13 cellular contexts compared by ENCODE assay signal in genomic region chr13:28336193-28336657, GRCh38.
"Had no signal": no experiment of that assay in that cellular context is flagged by ENCODE, and none has a peak within 500 bp of the region (broad histone marks: within the 10 kb centered on the region; RNA-seq: fewer than 3 reads in every experiment).

No MANE protein-coding gene starts in this region.

- H3K27ac Mint-ChIP-seq: activated naive CD4-positive, alpha-beta T cell treated with anti-CD3 and anti-CD28 coated beads, Interleukin-2, amount 50 U/mL, for 24 hours; stimulated activated effector memory CD8-positive, alpha-beta T cell treated with anti-CD3 and anti-CD28 coated beads, Interleukin-12 subunit alpha, Interleukin-12 subunit beta, amount 100 ng/mL, for 72 hours; T-helper 2 cell treated with Interferon-gamma antibody and Interleukin-4, amounts not matched to agents 5 μg/mL and 100 μg/mL, for 36 hours had no signal

- H3K27me3 Mint-ChIP-seq: activated naive CD4-positive, alpha-beta T cell treated with anti-CD3 and anti-CD28 coated beads, Interleukin-2, amount 50 U/mL, for 24 hours had no signal

- H3K4me1 Mint-ChIP-seq: stimulated activated effector memory CD8-positive, alpha-beta T cell treated with anti-CD3 and anti-CD28 coated beads, Interleukin-12 subunit alpha, Interleukin-12 subunit beta, amount 100 ng/mL, for 72 hours had no signal

- ATAC-seq: activated CD4-positive, CD25-positive, alpha-beta regulatory T cell treated with anti-CD3 and anti-CD28 coated beads, Interleukin-2, amount 50 U/mL, for 24 hours; stimulated activated effector memory CD8-positive, alpha-beta T cell treated with anti-CD3 and anti-CD28 coated beads, Interleukin-12 subunit alpha, Interleukin-12 subunit beta, amount 100 ng/mL, for 72 hours had no signal

- H3K4me3 Mint-ChIP-seq: activated naive CD4-positive, alpha-beta T cell treated with anti-CD3 and anti-CD28 coated beads, Interleukin-2, amount 50 U/mL, for 24 hours; stimulated activated effector memory CD8-positive, alpha-beta T cell treated with anti-CD3 and anti-CD28 coated beads, Interleukin-12 subunit alpha, Interleukin-12 subunit beta, amount 100 ng/mL, for 72 hours; T-helper 2 cell treated with Interferon-gamma antibody and Interleukin-4, amounts not matched to agents 5 μg/mL and 100 μg/mL, for 36 hours had no signal

- H3K9me3 ChIP-seq: esophagus squamous epithelium, tibial artery had no signal

- H3K4me1 ChIP-seq: tibial artery had no signal

- H3K27me3 ChIP-seq: brain microvascular endothelial cell, hepatocyte, tibial artery had no signal

- DNase-seq: activated T-cell treated with anti-CD3 and anti-CD28 coated beads, Interleukin-2, amount 50 U/mL, for 1 hour; brain microvascular endothelial cell; dorsolateral prefrontal cortex; esophagus squamous epithelium; foreskin melanocyte; kidney glomerular epithelial cell; tibial artery had no signal

- H3K9me3 Mint-ChIP-seq: activated naive CD4-positive, alpha-beta T cell treated with anti-CD3 and anti-CD28 coated beads, Interleukin-2, amount 50 U/mL, for 24 hours; stimulated activated effector memory CD8-positive, alpha-beta T cell treated with anti-CD3 and anti-CD28 coated beads, Interleukin-12 subunit alpha, Interleukin-12 subunit beta, amount 100 ng/mL, for 72 hours; T-helper 2 cell treated with Interferon-gamma antibody and Interleukin-4, amounts not matched to agents 5 μg/mL and 100 μg/mL, for 36 hours had no signal

- H3K36me3 Mint-ChIP-seq: activated naive CD4-positive, alpha-beta T cell treated with anti-CD3 and anti-CD28 coated beads, Interleukin-2, amount 50 U/mL, for 24 hours; stimulated activated effector memory CD8-positive, alpha-beta T cell treated with anti-CD3 and anti-CD28 coated beads, Interleukin-12 subunit alpha, Interleukin-12 subunit beta, amount 100 ng/mL, for 72 hours had no signal

- H3K4me3 ChIP-seq: dorsolateral prefrontal cortex, esophagus squamous epithelium, hepatocyte, lung, tibial artery had no signal

- H3K27ac ChIP-seq: brain microvascular endothelial cell, dorsolateral prefrontal cortex, esophagus squamous epithelium, hepatocyte, tibial artery had no signal

- H3K36me3 ChIP-seq: brain microvascular endothelial cell, esophagus squamous epithelium, tibial artery had no signal
